Comparison of ENCODE assay signal across 29 cellular contexts in the genomic region with DNA sequence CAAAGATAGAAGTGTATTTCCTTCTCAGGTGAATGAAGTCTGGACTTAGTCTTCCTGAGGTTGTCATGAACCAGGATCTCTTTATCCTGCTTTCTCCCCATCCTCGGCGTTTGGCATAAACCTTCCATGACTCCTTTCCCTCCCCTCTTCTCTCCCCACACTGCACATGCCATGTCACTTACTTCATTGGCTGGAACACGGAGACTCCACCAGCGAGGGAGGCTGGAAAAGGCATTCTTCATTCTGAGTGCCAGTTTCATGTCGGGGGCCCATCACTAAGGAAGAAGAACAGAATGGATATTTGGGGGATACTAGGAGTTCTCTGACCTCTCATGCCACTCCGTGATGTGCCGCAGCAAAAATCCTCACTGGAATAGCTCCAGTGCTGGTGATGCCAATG.
A peak's percentile ranks its signal among the peaks of the same experiment; 100 is the strongest.
DNase-seq lines count a peak whose midpoint lies in the region; ATAC-seq lines count a peak whose summit lies in the region.
"Had no signal": no experiment of that assay in that cellular context is flagged by ENCODE, and none has a peak within 500 bp of the region (broad histone marks: within the 10 kb centered on the region; RNA-seq: fewer than 3 reads in every experiment).

No MANE protein-coding gene starts in this region.

- H3K36me3 Mint-ChIP-seq in naive B cell = peaks cover 0 to 10% of the 10 kb centered on the region in 2 donors

- no peaks in the 10 kb centered on the region for H3K9me3 ChIP-seq in adipocyte (ENCODE audit: control insufficient read depth, low read length)
- H3K9me3 ChIP-seq: A549, right atrium auricular region, stomach, upper lobe of left lung had no signal

- no peaks in the 10 kb centered on the region for H3K27me3 ChIP-seq in adipocyte (replicated peaks; ENCODE audit: control insufficient read depth, insufficient read depth, low read length)
- H3K27me3 ChIP-seq: BLaER1 treated with 17β-estradiol and CSF1 and Interleukin-3, amounts not matched to agents 10 nM and 100 nM; foreskin keratinocyte; right atrium auricular region; stomach; upper lobe of left lung had no signal

- H3K27ac Mint-ChIP-seq in naive B cell = peak overlapping the region in 5 of 6 donors; percentile 63 to 91 (median 90)
- H3K27ac Mint-ChIP-seq: activated CD4-positive, alpha-beta T cell treated with anti-CD3 and anti-CD28 coated beads, Interleukin-2, amount 10 ng/mL, durations not matched to agents 7 days and 5 days; activated CD8-positive, alpha-beta memory T cell treated with anti-CD3 and anti-CD28 coated beads, Interleukin-2, amount 10 ng/mL, durations not matched to agents 7 days and 5 days; activated T-cell treated with anti-CD3 and anti-CD28 coated beads, Interleukin-2, amount 50 U/mL, for 72 hours; T-helper 2 cell treated with Interferon-gamma antibody and Interleukin-4, amounts not matched to agents 5 μg/mL and 100 μg/mL, for 36 hours had no signal

- DNase-seq in AG08395 (ENCODE audit: low spot score) (peak; percentile 53), GM03348 (ENCODE audit: low spot score) (peak; percentile 57), adipocyte (ENCODE audit: low read depth) (peak; percentile 43), naive B cell (no peak), HCEC 1CT (no peak), T-helper 1 cell (no peak)
- DNase-seq in stimulated activated CD4-positive, alpha-beta T cell treated with anti-CD3 and anti-CD28 coated beads, Interleukin-1b, Interleukin-23, amount 100 ng/mL, for 48 hours = no peak
- DNase-seq: activated CD4-positive, alpha-beta T cell treated with anti-CD3 and anti-CD28 coated beads, Interleukin-2, amount 10 ng/mL, durations not matched to agents 7 days and 5 days; activated CD8-positive, alpha-beta memory T cell treated with anti-CD3 and anti-CD28 coated beads, Interleukin-2, amount 10 ng/mL, durations not matched to agents 7 days and 5 days; activated naive CD4-positive, alpha-beta T cell treated with anti-CD3 and anti-CD28 coated beads, Interleukin-2, amount 50 U/mL, for 16 hours; activated T-cell treated with anti-CD3 and anti-CD28 coated beads, Interleukin-2, amount 50 U/mL, for 72 hours; COR-L47; DMS79 treated with DMSO at 0.1 percent for 48 hours; foreskin keratinocyte; left cardiac atrium; mesendoderm; NCI-H1048; NCI-H1930; NCI-H526 treated with DMSO at 0.1 percent for 48 hours; nucleus accumbens; stimulated activated CD4-positive, alpha-beta T cell treated with anti-CD3 and anti-CD28 coated beads, Interleukin-12 subunit alpha, Interleukin-12 subunit beta, amount 100 ng/mL, for 4 hours; stomach; upper lobe of left lung had no signal

- H3K4me1 ChIP-seq in adipocyte (ENCODE audit: control insufficient read depth, insufficient read depth, low read length) = peaks cover 4% of the 10 kb centered on the region
- H3K4me1 ChIP-seq: right atrium auricular region, stomach, upper lobe of left lung had no signal

- peak overlapping the region in 3 of 8 donors; percentile 34 to 69 (median 55) for H3K4me3 Mint-ChIP-seq in naive B cell
- H3K4me3 Mint-ChIP-seq: activated CD4-positive, alpha-beta T cell treated with anti-CD3 and anti-CD28 coated beads, Interleukin-2, amount 10 ng/mL, durations not matched to agents 7 days and 5 days; activated CD8-positive, alpha-beta memory T cell treated with anti-CD3 and anti-CD28 coated beads, Interleukin-2, amount 10 ng/mL, durations not matched to agents 7 days and 5 days; activated T-cell treated with anti-CD3 and anti-CD28 coated beads, Interleukin-2, amount 50 U/mL, for 72 hours; central memory CD8-positive, alpha-beta T cell; T-helper 2 cell treated with Interferon-gamma antibody and Interleukin-4, amounts not matched to agents 5 μg/mL and 100 μg/mL, for 36 hours had no signal

- ATAC-seq in naive B cell (ENCODE audit: low read depth in 2 of 2) (no peak), GM21447 (IDR thresholded peaks at IDR 0.05; ENCODE audit: unreplicated experiment) (no peak)
- ATAC-seq: A549; activated CD8-positive, alpha-beta memory T cell treated with anti-CD3 and anti-CD28 coated beads, Interleukin-2, amount 10 ng/mL, durations not matched to agents 7 days and 5 days; activated T-cell treated with anti-CD3 and anti-CD28 coated beads, Interleukin-2, amount 50 U/mL, for 72 hours; foreskin keratinocyte had no signal

- no peaks in the 10 kb centered on the region for H3K36me3 ChIP-seq in adipocyte (ENCODE audit: control insufficient read depth, insufficient read depth, low read length, severe bottlenecking)
- H3K36me3 ChIP-seq: right atrium auricular region, stomach, upper lobe of left lung had no signal

- H3K9me3 Mint-ChIP-seq in naive B cell = no peaks in the 10 kb centered on the region
- H3K9me3 Mint-ChIP-seq: central memory CD8-positive, alpha-beta T cell; T-helper 2 cell treated with Interferon-gamma antibody and Interleukin-4, amounts not matched to agents 5 μg/mL and 100 μg/mL, for 36 hours had no signal

- H3K27me3 Mint-ChIP-seq in naive B cell = no peaks in the 10 kb centered on the region
- H3K27me3 Mint-ChIP-seq: activated CD4-positive, alpha-beta T cell treated with anti-CD3 and anti-CD28 coated beads, Interleukin-2, amount 10 ng/mL, durations not matched to agents 7 days and 5 days; activated CD8-positive, alpha-beta memory T cell treated with anti-CD3 and anti-CD28 coated beads, Interleukin-2, amount 10 ng/mL, durations not matched to agents 7 days and 5 days; central memory CD8-positive, alpha-beta T cell had no signal

- no peak overlapping the region for H3K9ac ChIP-seq in adipocyte (ENCODE audit: low read length)
- H3K9ac ChIP-seq: BLaER1 treated with 17β-estradiol and CSF1 and Interleukin-3, amounts not matched to agents 10 nM and 100 nM had no signal

- no peak overlapping the region for H3K4me3 ChIP-seq in adipocyte (ENCODE audit: low read length)
- H3K4me3 ChIP-seq: A549; BLaER1 treated with 17β-estradiol and CSF1 and Interleukin-3, amounts not matched to agents 10 nM and 100 nM; right atrium auricular region; stomach; upper lobe of left lung had no signal

- H3K4me1 Mint-ChIP-seq in naive B cell = peaks cover 48 to 52% (median 51%) of the 10 kb centered on the region in 3 donors

Comparison
In these comparisons a context has a peak if more than half of its experiments do, and no peak if none do; other contexts are left out.
1. DNase-seq: peak in AG08395 (single experiment), GM03348 (single experiment) and adipocyte (single experiment); none in naive B cell (single experiment), HCEC 1CT (single experiment), stimulated activated CD4-positive, alpha-beta T cell treated with anti-CD3 and anti-CD28 coated beads, Interleukin-1b, Interleukin-23, amount 100 ng/mL, for 48 hours (single experiment) and T-helper 1 cell (0 of 5).